In the genomic region with DNA sequence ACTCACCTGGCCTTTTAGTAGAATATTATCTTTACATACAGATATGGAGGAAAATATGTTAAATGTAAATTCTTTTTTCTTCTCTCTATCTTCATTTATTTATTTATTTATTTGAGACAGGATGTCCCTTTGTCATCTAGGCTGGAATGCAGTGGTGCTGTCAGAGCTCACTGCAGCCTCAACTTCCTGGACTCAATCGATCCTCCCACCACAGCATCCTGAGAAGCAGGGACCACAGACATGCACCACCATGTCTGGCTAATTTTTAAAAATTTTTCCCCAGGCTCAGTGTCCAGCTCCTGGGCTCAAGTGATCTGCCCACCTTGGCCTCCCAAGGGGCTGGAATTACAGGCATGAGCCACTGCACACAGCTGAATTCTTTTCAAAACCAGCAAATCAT, we compare ENCODE assay signal across 28 cellular contexts. TPM values are rescaled to one million over a fixed set of nuclear protein-coding genes. Genes with fewer than 3 reads are reported as not detected.
"Had no signal": no experiment of that assay in that cellular context is flagged by ENCODE, and none has a peak within 500 bp of the region (broad histone marks: within the 10 kb centered on the region; RNA-seq: fewer than 3 reads in every experiment).

No MANE protein-coding gene starts in this region.

- DNase-seq: activated CD4-positive, alpha-beta T cell treated with anti-CD3 and anti-CD28 coated beads for 48 hours; activated CD4-positive, alpha-beta T cell treated with anti-CD3 and anti-CD28 coated beads, Interleukin-2, amount 50 U/mL, for 4 hours; activated CD4-positive, CD25-positive, alpha-beta regulatory T cell treated with anti-CD3 and anti-CD28 coated beads, Interleukin-2, amount 50 U/mL, for 72 hours; activated CD8-positive, alpha-beta memory T cell treated with anti-CD3 and anti-CD28 coated beads, Interleukin-2, amount 50 U/mL, for 48 hours; activated CD8-positive, alpha-beta T cell treated with anti-CD3 and anti-CD28 coated beads, Interleukin-2, amount 10 ng/mL, durations not matched to agents 7 days and 5 days; activated naive CD4-positive, alpha-beta T cell treated with anti-CD3 and anti-CD28 coated beads, Interleukin-2, amount 50 U/mL, for 16 hours; activated naive CD8-positive, alpha-beta T cell treated with anti-CD3 and anti-CD28 coated beads, Interleukin-2, amount 10 ng/mL, durations not matched to agents 7 days and 5 days; activated T-cell treated with anti-CD3 and anti-CD28 coated beads, Interleukin-2, amount 50 U/mL, for 1 hour; adrenal gland; anterior cingulate cortex; cerebellar nuclear complex; colonic mucosa; MG63; MV-4-11; NCI-H1092 treated with DMSO at 0.1 percent for 48 hours; NCI-H1417 treated with DMSO at 0.1 percent for 48 hours; NCI-H1694; NCI-H2029; NCI-H2107; NCI-H2171 treated with DMSO at 0.1 percent for 48 hours; NCI-H345; NCI-H510A; NCI-H526 treated with DMSO at 0.1 percent for 48 hours; PC-3; SHP77 treated with DMSO at 0.1 percent for 48 hours had no signal

- H3K9me3 Mint-ChIP-seq: activated naive CD8-positive, alpha-beta T cell treated with anti-CD3 and anti-CD28 coated beads, Interleukin-2, amount 10 ng/mL, durations not matched to agents 7 days and 5 days; T-helper 1 cell treated with Interleukin-12 subunit alpha and Interleukin-12 subunit beta and Interleukin-4 antibody, amounts not matched to agents 30 μg/mL and 1 μg/mL, for 36 hours had no signal

- ATAC-seq: activated CD8-positive, alpha-beta T cell treated with anti-CD3 and anti-CD28 coated beads, Interleukin-2, amount 10 ng/mL, durations not matched to agents 7 days and 5 days; PC-3; WTC11 had no signal

- FAIRE-seq: RCC 7860 had no signal

- H3K27me3 Mint-ChIP-seq: activated naive CD8-positive, alpha-beta T cell treated with anti-CD3 and anti-CD28 coated beads, Interleukin-2, amount 10 ng/mL, durations not matched to agents 7 days and 5 days had no signal

- H3K36me3 Mint-ChIP-seq: activated naive CD8-positive, alpha-beta T cell treated with anti-CD3 and anti-CD28 coated beads, Interleukin-2, amount 10 ng/mL, durations not matched to agents 7 days and 5 days; WTC11 had no signal

- H3K27ac Mint-ChIP-seq: activated CD8-positive, alpha-beta T cell treated with anti-CD3 and anti-CD28 coated beads, Interleukin-2, amount 10 ng/mL, durations not matched to agents 7 days and 5 days; activated naive CD8-positive, alpha-beta T cell treated with anti-CD3 and anti-CD28 coated beads, Interleukin-2, amount 10 ng/mL, durations not matched to agents 7 days and 5 days; T-helper 1 cell treated with Interleukin-12 subunit alpha and Interleukin-12 subunit beta and Interleukin-4 antibody, amounts not matched to agents 30 μg/mL and 1 μg/mL, for 36 hours; WTC11 had no signal

- H3K4me3 Mint-ChIP-seq: activated CD8-positive, alpha-beta T cell treated with anti-CD3 and anti-CD28 coated beads, Interleukin-2, amount 10 ng/mL, durations not matched to agents 7 days and 5 days; activated naive CD8-positive, alpha-beta T cell treated with anti-CD3 and anti-CD28 coated beads, Interleukin-2, amount 10 ng/mL, durations not matched to agents 7 days and 5 days; T-helper 1 cell treated with Interleukin-12 subunit alpha and Interleukin-12 subunit beta and Interleukin-4 antibody, amounts not matched to agents 30 μg/mL and 1 μg/mL, for 36 hours; WTC11 had no signal

- H3K4me1 Mint-ChIP-seq: activated naive CD8-positive, alpha-beta T cell treated with anti-CD3 and anti-CD28 coated beads, Interleukin-2, amount 10 ng/mL, durations not matched to agents 7 days and 5 days; WTC11 had no signal

RNA-seq across cellular contexts. Expression of a gene that starts 20.3 kb away (rescaled TPM):
- total RNA-seq: activated CD8-positive, alpha-beta T cell treated with anti-CD3 and anti-CD28 coated beads, Interleukin-2, amount 10 ng/mL, durations not matched to agents 7 days and 5 days had no signal
